In genomic region chr2:160784034-160784433, GRCh38 we compare ENCODE assay signal across 24 cellular contexts.
A peak's percentile ranks its signal among the peaks of the same experiment; 100 is the strongest.
DNase-seq lines count a peak whose midpoint lies in the region; ATAC-seq, FAIRE-seq and TF ChIP-seq lines count a peak whose summit lies in the region.
"Had no signal": no experiment of that assay in that cellular context is flagged by ENCODE, and none has a peak within 500 bp of the region (broad histone marks: within the 10 kb centered on the region; RNA-seq: fewer than 3 reads in every experiment).

No MANE protein-coding gene starts in this region.

- H3K9me3 ChIP-seq in A549, result peaks cover 7% of the 10 kb centered on the region; the same call in 2 of the 3 replicates

- peak in 1 of 2 experiments; percentile 62; a peak in 4 of 6 replicates for ATAC-seq in A549
- ATAC-seq: HepG2, left lobe of liver, sciatic nerve had no signal

- CTCF ChIA-PET in A549 (lab: Yijun Ruan, JAX), result interaction anchor here (1.0 kb wide), 1 partner anchor 118 kb away, joined by 3 read pairs; no protein-coding TSS in a partner anchor

- H3K4me3 ChIP-seq in A549 (no peak overlapping the region), NB4 (ENCODE audit: low read depth, low read length) (no peak overlapping the region)
- H3K4me3 ChIP-seq: dorsolateral prefrontal cortex had no signal

- no peak overlapping the region for H3K4me2 ChIP-seq in A549

- no peak for FAIRE-seq in A549 (lab: Jason Lieb, UNC)
- FAIRE-seq: HepG2 had no signal

- WGBS in A549 (ENCODE audit: missing lambda C conversion rate), result 65% methylated on average over 3 of the region's 3 CpGs

- TF ChIP-seq EP300 in A549 (IDR thresholded peaks at IDR 0.05), result no peak

- peak overlapping the region in 1 of 2 experiments; percentile 37; a peak in 1 of 6 replicates for H3K27ac ChIP-seq in A549
- H3K27ac ChIP-seq: dorsolateral prefrontal cortex had no signal

- DNase-seq in A549 (ENCODE audit: low read depth in 1 of 2, low spot score in 1 of 2), result peak in 1 of 2 experiments; percentile 17
- peak; percentile 7 for DNase-seq in NB4 (ENCODE audit: low read depth)
- peak; percentile 8 for DNase-seq in dermis blood vessel endothelial cell
- no peak for DNase-seq in pons (ENCODE audit: low spot score)
- DNase-seq in superior temporal gyrus (ENCODE audit: extremely low spot score), result no peak
- no peak for DNase-seq in GOT3 (lab: John Stamatoyannopoulos, UW)
- DNase-seq in EL, result no peak
- DNase-seq: activated naive CD4-positive, alpha-beta T cell treated with anti-CD3 and anti-CD28 coated beads, Interleukin-2, amount 50 U/mL, for 16 hours; caudate nucleus; CD4-positive, alpha-beta T cell; DMS79 treated with DMSO at 0.1 percent for 48 hours; dorsolateral prefrontal cortex; natural killer cell; NCI-H146; NCI-H526 treated with DMSO at 0.1 percent for 48 hours; OCI-M1; posterior cingulate gyrus; SIG-M5; substantia nigra; T-helper 1 cell had no signal

- POLR2A ChIA-PET in A549 (lab: Yijun Ruan, JAX), result no interaction called here

- peak; percentile 18; the same call in 2 of the 3 replicates for TF ChIP-seq CTCF in A549 (IDR thresholded peaks at IDR 0.05)
- TF ChIP-seq CTCF in GM12873 (IDR thresholded peaks at IDR 0.05; ENCODE audit: insufficient read depth, low read depth, low read length, missing control alignments), result peak; percentile 13
- TF ChIP-seq CTCF in NB4 (IDR thresholded peaks at IDR 0.05; ENCODE audit: low read depth, low read length), result no peak

- TF ChIP-seq POLR2A in A549 (IDR thresholded peaks at IDR 0.05; ENCODE audit: low read length), result no peak
- TF ChIP-seq POLR2A in NB4 (IDR thresholded peaks at IDR 0.05; ENCODE audit: extremely low read depth, insufficient read length), result no peak

- no peaks in the 10 kb centered on the region for H3K4me1 ChIP-seq in A549

- peak in 1 of 2 experiments; percentile 28; a peak in 2 of 5 replicates for TF ChIP-seq RAD21 in A549 (conservative IDR thresholded peaks at IDR 0.05 in 1 of 2, IDR thresholded peaks at IDR 0.05 in 1 of 2)

TF ChIP-seq in A549, 52 proteins besides CTCF, POLR2A, EP300 and RAD21:
- no peak for TF ChIP-seq MAX (IDR thresholded peaks at IDR 0.05)

Comparison
In these comparisons a context has a peak if more than half of its experiments do, and no peak if none do; other contexts are left out.
1. DNase-seq: peak in NB4 (single experiment) and dermis blood vessel endothelial cell (single experiment); none in pons (single experiment), superior temporal gyrus (single experiment), GOT3 (single experiment) and EL (single experiment).